Comparison of ENCODE assay signal across 1 cellular context in the genomic region with DNA sequence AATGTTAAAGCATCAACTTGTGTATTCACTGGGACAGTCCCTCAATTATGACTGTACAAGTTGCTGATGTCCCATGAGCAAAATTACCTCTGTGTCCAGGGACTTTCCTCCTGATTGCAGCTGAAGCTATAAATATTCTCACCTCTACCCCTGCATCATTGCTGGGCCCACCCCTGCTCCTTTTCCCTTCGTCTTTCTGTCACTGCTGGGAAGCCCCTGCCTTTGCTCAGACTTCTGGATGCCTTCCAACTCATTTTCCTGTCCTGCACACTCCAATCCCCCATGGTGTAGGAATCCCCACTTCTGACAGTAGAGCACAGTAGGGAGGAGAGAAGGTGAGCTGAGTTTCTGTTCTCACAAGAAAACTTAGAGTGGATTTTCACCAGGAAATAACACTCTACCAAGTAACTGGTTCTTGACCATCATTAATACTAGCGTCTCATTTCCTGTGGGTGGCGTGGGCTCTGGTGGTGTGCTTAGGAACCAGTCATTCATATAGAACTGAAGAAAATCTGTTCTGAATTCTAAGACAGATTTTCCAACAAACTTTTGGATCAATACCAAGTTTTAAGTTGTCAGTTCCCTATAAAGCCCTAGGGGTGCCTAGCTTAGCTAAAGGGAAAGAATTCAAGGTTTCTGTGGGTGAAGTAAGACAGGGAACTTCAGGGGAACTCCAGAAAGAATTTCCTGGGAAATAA.
TF ChIP-seq lines count a peak whose summit lies in the region.

No MANE protein-coding gene starts in this region.

TF ChIP-seq in GM23338, 12 proteins besides CTCF, POLR2A, EP300 and RAD21 (continued from another document):
- TF ChIP-seq ZNF462 (CRISPR knock-in tag; IDR thresholded peaks at IDR 0.05) (no peak), REST (IDR thresholded peaks at IDR 0.05; ENCODE audit: unreplicated experiment) (no peak), JUNB (IDR thresholded peaks at IDR 0.05; ENCODE audit: unreplicated experiment) (no peak), POLR2AphosphoS5 (IDR thresholded peaks at IDR 0.05; ENCODE audit: low read depth) (no peak), CREB1 (CRISPR knock-in tag; IDR thresholded peaks at IDR 0.05; ENCODE audit: low read depth) (no peak), NANOG (IDR thresholded peaks at IDR 0.05; ENCODE audit: borderline replicate concordance) (no peak), ZNF331 (CRISPR knock-in tag; IDR thresholded peaks at IDR 0.05; ENCODE audit: low read depth) (no peak)
